1 cellular context compared by ENCODE assay signal in genomic region chr4:28373601-28374000, GRCh38.
TF ChIP-seq lines count a peak whose summit lies in the region.

No MANE protein-coding gene starts in this region.

TF ChIP-seq in IMR-90, 13 proteins besides CTCF, POLR2A, EP300 and RAD21:
- TF ChIP-seq, protein P1, sequence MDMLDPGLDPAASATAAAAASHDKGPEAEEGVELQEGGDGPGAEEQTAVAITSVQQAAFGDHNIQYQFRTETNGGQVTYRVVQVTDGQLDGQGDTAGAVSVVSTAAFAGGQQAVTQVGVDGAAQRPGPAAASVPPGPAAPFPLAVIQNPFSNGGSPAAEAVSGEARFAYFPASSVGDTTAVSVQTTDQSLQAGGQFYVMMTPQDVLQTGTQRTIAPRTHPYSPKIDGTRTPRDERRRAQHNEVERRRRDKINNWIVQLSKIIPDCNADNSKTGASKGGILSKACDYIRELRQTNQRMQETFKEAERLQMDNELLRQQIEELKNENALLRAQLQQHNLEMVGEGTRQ (IDR thresholded peaks at IDR 0.05; ENCODE audit: low read depth, low read length) = no peak
- TF ChIP-seq CHD1 (IDR thresholded peaks at IDR 0.05; ENCODE audit: low read depth, low read length) (no peak), MAFK (IDR thresholded peaks at IDR 0.05; ENCODE audit: low read depth, low read length) (no peak; the same call in 1 of the 2 replicates), MXI1 (IDR thresholded peaks at IDR 0.05; ENCODE audit: borderline replicate concordance, low read depth, low read length) (no peak), FOS (IDR thresholded peaks at IDR 0.05; ENCODE audit: low read depth, low read length) (no peak), RCOR1 (IDR thresholded peaks at IDR 0.05; ENCODE audit: insufficient replicate concordance, low read length) (no peak), CEBPB (IDR thresholded peaks at IDR 0.05; ENCODE audit: low read depth, low read length) (peak; percentile 98)
